In the genomic region with DNA sequence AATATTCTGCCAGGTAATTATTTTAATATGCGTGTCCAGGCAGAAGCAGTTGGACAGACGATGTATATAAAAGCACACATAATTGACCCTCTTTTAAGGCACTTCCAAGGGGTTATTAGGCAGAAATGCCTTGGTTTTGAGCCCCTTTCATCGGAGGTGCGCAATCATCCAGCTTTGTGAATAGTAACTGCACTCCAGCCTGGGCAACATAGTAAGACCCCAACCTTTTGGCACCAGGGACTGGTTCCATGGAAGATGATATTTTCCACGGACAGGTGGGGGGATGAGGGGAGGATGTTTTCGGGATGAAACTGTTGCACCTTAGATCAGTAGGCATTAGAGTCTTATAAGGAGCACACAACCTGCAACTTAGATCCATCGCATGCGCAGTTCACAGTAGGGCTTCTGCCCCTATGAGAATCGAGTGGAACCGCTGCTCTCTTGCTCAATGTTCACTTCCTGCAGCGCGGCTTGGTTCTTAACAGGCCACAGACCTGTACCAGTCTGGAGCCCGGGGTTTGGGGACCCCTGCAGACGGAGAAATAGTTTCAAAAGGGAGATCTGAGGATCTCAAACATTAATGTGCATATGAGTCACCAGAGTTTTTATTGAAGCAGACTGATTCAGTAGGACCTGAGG, we compare ENCODE assay signal across 1 cellular context.
TF ChIP-seq lines count a peak whose summit lies in the region.

No MANE protein-coding gene starts in this region.

TF ChIP-seq in K562, 482 proteins besides CTCF, POLR2A, EP300 and RAD21:
- peak; percentile 70 for TF ChIP-seq HNRNPLL (IDR thresholded peaks at IDR 0.05; ENCODE audit: low read depth, low read length, poor library complexity, severe bottlenecking)
- TF ChIP-seq ZNF717 (CRISPR knock-in tag; IDR thresholded peaks at IDR 0.05): no peak
